Comparison of ENCODE assay signal across 19 cellular contexts in genomic region chr22:40862013-40862412, GRCh38. TPM values are rescaled to one million over a fixed set of nuclear protein-coding genes. Genes with fewer than 3 reads are reported as not detected.
A peak's percentile ranks its signal among the peaks of the same experiment; 100 is the strongest.
DNase-seq lines count a peak whose midpoint lies in the region; ATAC-seq and TF ChIP-seq lines count a peak whose summit lies in the region.
"Had no signal": no experiment of that assay in that cellular context is flagged by ENCODE, and none has a peak within 500 bp of the region (broad histone marks: within the 10 kb centered on the region; RNA-seq: fewer than 3 reads in every experiment).

TSS of gene DNAJB7 (minus strand) at chr22:40862113. CDS start at chr22:40861994, 119 bp downstream.

- no peaks in the 10 kb centered on the region for H3K27me3 Mint-ChIP-seq in activated CD8-positive, alpha-beta T cell treated with anti-CD3 and anti-CD28 coated beads for 36 hours
- no peaks in the 10 kb centered on the region for H3K27me3 Mint-ChIP-seq in activated CD8-positive, alpha-beta T cell treated with anti-CD3 and anti-CD28 coated beads, Interleukin-2, amount 10 ng/mL, durations not matched to agents 7 days and 5 days (ENCODE audit: low read depth)
- H3K27me3 Mint-ChIP-seq in CD8-positive, alpha-beta memory T cell = no peaks in the 10 kb centered on the region
- H3K27me3 Mint-ChIP-seq in activated B cell treated with CpG ODN at 0.5 μM for 24 hours = no peaks in the 10 kb centered on the region
- H3K27me3 Mint-ChIP-seq in nephron (ENCODE audit: low read depth) = no peaks in the 10 kb centered on the region

- no peaks in the 10 kb centered on the region for H3K36me3 ChIP-seq in CD8-positive, alpha-beta memory T cell (ENCODE audit: insufficient read depth, low read length)

- POLR2A ChIA-PET in activated CD8-positive, alpha-beta T cell treated with anti-CD3 and anti-CD28 coated beads for 36 hours (lab: Charles Lee) = interaction anchor here (0.8 to 1.0 kb wide), 2 partner anchors 33 to 43 kb away, joined by 3 read pairs; partner anchors contain the start of gene SLC25A17
- POLR2A ChIA-PET in activated CD8-positive, alpha-beta T cell treated with anti-CD3 and anti-CD28 coated beads, Interleukin-2, amount 10 ng/mL, durations not matched to agents 7 days and 5 days (lab: Charles Lee) = no interaction called here
- POLR2A ChIA-PET in CD8-positive, alpha-beta memory T cell (lab: Charles Lee) = no interaction called here
- POLR2A ChIA-PET in activated B cell treated with CpG ODN at 0.5 μM for 24 hours (lab: Charles Lee) = no interaction called here

- no peak for ATAC-seq in activated CD8-positive, alpha-beta T cell treated with anti-CD3 and anti-CD28 coated beads for 36 hours
- ATAC-seq in activated CD8-positive, alpha-beta T cell treated with anti-CD3 and anti-CD28 coated beads, Interleukin-2, amount 10 ng/mL, durations not matched to agents 7 days and 5 days = no peak
- ATAC-seq in activated B cell treated with CpG ODN at 0.5 μM for 24 hours (ENCODE audit: low read depth) (no peak), HG03565 (IDR thresholded peaks at IDR 0.05; ENCODE audit: unreplicated experiment) (no peak)
- ATAC-seq in activated CD4-positive, CD25-positive, alpha-beta regulatory T cell treated with anti-CD3 and anti-CD28 coated beads, Interleukin-2, amount 50 U/mL, for 24 hours = no peak
- ATAC-seq: GM12878 had no signal

- CTCF ChIA-PET in activated CD8-positive, alpha-beta T cell treated with anti-CD3 and anti-CD28 coated beads for 36 hours (lab: Charles Lee) = interaction anchor here (1.1 to 1.8 kb wide), 4 partner anchors 21 to 216 kb away, joined by 3 to 7 read pairs (median 4); no protein-coding TSS in a partner anchor
- CTCF ChIA-PET in activated CD8-positive, alpha-beta T cell treated with anti-CD3 and anti-CD28 coated beads, Interleukin-2, amount 10 ng/mL, durations not matched to agents 7 days and 5 days (lab: Charles Lee) = interaction anchor here (0.9 to 2.0 kb wide), 2 partner anchors 12 to 179 kb away, joined by 4 to 8 read pairs; no protein-coding TSS in a partner anchor
- CTCF ChIA-PET in CD8-positive, alpha-beta memory T cell (lab: Charles Lee) = no interaction called here
- CTCF ChIA-PET in activated B cell treated with CpG ODN at 0.5 μM for 24 hours (lab: Charles Lee) = no interaction called here

- H3K4me3 Mint-ChIP-seq in activated CD8-positive, alpha-beta T cell treated with anti-CD3 and anti-CD28 coated beads for 36 hours = no peak within 1 kb of the TSS
- H3K4me3 Mint-ChIP-seq in activated CD8-positive, alpha-beta T cell treated with anti-CD3 and anti-CD28 coated beads, Interleukin-2, amount 10 ng/mL, durations not matched to agents 7 days and 5 days = no peak within 1 kb of the TSS
- H3K4me3 Mint-ChIP-seq in CD8-positive, alpha-beta memory T cell = peak within 1 kb of the TSS in 1 of 7 donors; percentile 73
- no peak within 1 kb of the TSS for H3K4me3 Mint-ChIP-seq in activated B cell treated with CpG ODN at 0.5 μM for 24 hours
- peak within 1 kb of the TSS; percentile 33 to 64 (median 57) for H3K4me3 Mint-ChIP-seq in nephron

- H3K9me3 ChIP-seq in CD8-positive, alpha-beta memory T cell (ENCODE audit: low read length) = no peaks in the 10 kb centered on the region

- no peaks in the 10 kb centered on the region for H3K27me3 ChIP-seq in CD8-positive, alpha-beta memory T cell (ENCODE audit: insufficient read depth, low read length, poor library complexity, severe bottlenecking)

- H3K36me3 Mint-ChIP-seq in activated CD8-positive, alpha-beta T cell treated with anti-CD3 and anti-CD28 coated beads for 36 hours (ENCODE audit: low read depth) = peaks cover 14% of the 10 kb centered on the region
- peaks cover 13% of the 10 kb centered on the region for H3K36me3 Mint-ChIP-seq in activated CD8-positive, alpha-beta T cell treated with anti-CD3 and anti-CD28 coated beads, Interleukin-2, amount 10 ng/mL, durations not matched to agents 7 days and 5 days (ENCODE audit: low read depth)
- H3K36me3 Mint-ChIP-seq in CD8-positive, alpha-beta memory T cell = peaks cover 0 to 24% (median 12%) of the 10 kb centered on the region in 3 donors
- H3K36me3 Mint-ChIP-seq in activated B cell treated with CpG ODN at 0.5 μM for 24 hours (ENCODE audit: low read depth) = peaks cover 23% of the 10 kb centered on the region
- peaks cover 14% of the 10 kb centered on the region for H3K36me3 Mint-ChIP-seq in nephron (ENCODE audit: low read depth)

- intact Hi-C loops in activated CD8-positive, alpha-beta T cell treated with anti-CD3 and anti-CD28 coated beads for 36 hours (cut with micrococcal nuclease) = no loop called here
- intact Hi-C loops in activated B cell treated with CpG ODN at 0.5 μM for 24 hours (cut with micrococcal nuclease) = no loop called here

- no peak within 1 kb of the TSS for H3K4me3 ChIP-seq in CD8-positive, alpha-beta memory T cell (ENCODE audit: low read length)
- H3K4me3 ChIP-seq: GM12878 had no signal

- no peaks in the 10 kb centered on the region for H3K9me3 Mint-ChIP-seq in activated CD8-positive, alpha-beta T cell treated with anti-CD3 and anti-CD28 coated beads for 36 hours
- no peaks in the 10 kb centered on the region for H3K9me3 Mint-ChIP-seq in activated CD8-positive, alpha-beta T cell treated with anti-CD3 and anti-CD28 coated beads, Interleukin-2, amount 10 ng/mL, durations not matched to agents 7 days and 5 days (ENCODE audit: insufficient read depth)
- H3K9me3 Mint-ChIP-seq in CD8-positive, alpha-beta memory T cell = no peaks in the 10 kb centered on the region
- H3K9me3 Mint-ChIP-seq in activated B cell treated with CpG ODN at 0.5 μM for 24 hours = no peaks in the 10 kb centered on the region
- H3K9me3 Mint-ChIP-seq in nephron = no peaks in the 10 kb centered on the region

- H3K27ac Mint-ChIP-seq in activated CD8-positive, alpha-beta T cell treated with anti-CD3 and anti-CD28 coated beads for 36 hours = peak within 1 kb of the TSS; percentile 41
- no peak within 1 kb of the TSS for H3K27ac Mint-ChIP-seq in activated CD8-positive, alpha-beta T cell treated with anti-CD3 and anti-CD28 coated beads, Interleukin-2, amount 10 ng/mL, durations not matched to agents 7 days and 5 days
- peak within 1 kb of the TSS in 6 of 8 donors; percentile 17 to 79 (median 46) for H3K27ac Mint-ChIP-seq in CD8-positive, alpha-beta memory T cell
- H3K27ac Mint-ChIP-seq in activated B cell treated with CpG ODN at 0.5 μM for 24 hours = peak within 1 kb of the TSS; percentile 30
- no peak within 1 kb of the TSS for H3K27ac Mint-ChIP-seq in nephron

- H3K4me1 Mint-ChIP-seq in activated CD8-positive, alpha-beta T cell treated with anti-CD3 and anti-CD28 coated beads for 36 hours (ENCODE audit: low read depth) = peaks cover 29% of the 10 kb centered on the region
- peaks cover 27% of the 10 kb centered on the region for H3K4me1 Mint-ChIP-seq in activated CD8-positive, alpha-beta T cell treated with anti-CD3 and anti-CD28 coated beads, Interleukin-2, amount 10 ng/mL, durations not matched to agents 7 days and 5 days (ENCODE audit: low read depth)
- peaks cover 29 to 57% (median 40%) of the 10 kb centered on the region in 3 donors for H3K4me1 Mint-ChIP-seq in CD8-positive, alpha-beta memory T cell
- H3K4me1 Mint-ChIP-seq in activated B cell treated with CpG ODN at 0.5 μM for 24 hours (peaks cover 28% of the 10 kb centered on the region), nephron (no peaks in the 10 kb centered on the region)

- peaks cover 15% of the 10 kb centered on the region for H3K4me1 ChIP-seq in CD8-positive, alpha-beta memory T cell (ENCODE audit: insufficient read depth, low read length)

- H3K27ac ChIP-seq in CD8-positive, alpha-beta memory T cell (ENCODE audit: low read depth, low read length) = no peak within 1 kb of the TSS

- TF ChIP-seq CTCF in activated CD8-positive, alpha-beta T cell treated with anti-CD3 and anti-CD28 coated beads for 36 hours (IDR thresholded peaks at IDR 0.05) = no peak
- TF ChIP-seq CTCF in activated B cell treated with CpG ODN at 0.5 μM for 24 hours (IDR thresholded peaks at IDR 0.05) = no peak
- no peak for TF ChIP-seq CTCF in nephron (IDR thresholded peaks at IDR 0.05; ENCODE audit: unreplicated experiment in 3 of 3)

- no peak for DNase-seq in activated CD8-positive, alpha-beta T cell treated with anti-CD3 and anti-CD28 coated beads for 36 hours
- no peak for DNase-seq in activated CD8-positive, alpha-beta T cell treated with anti-CD3 and anti-CD28 coated beads, Interleukin-2, amount 10 ng/mL, durations not matched to agents 7 days and 5 days
- no peak for DNase-seq in CD8-positive, alpha-beta memory T cell
- DNase-seq in activated B cell treated with CpG ODN at 0.5 μM for 24 hours = no peak
- no peak for DNase-seq in SHP77 (lab: John Stamatoyannopoulos, UW)
- DNase-seq: 8988T, GDM1, MM.1S, NCI-H1105, NCI-H1694 treated with DMSO at 0.1 percent for 48 hours, NCI-H345, NCI-H526, Right ventricle myocardium superior had no signal

RNA-seq across cellular contexts. Expression of gene DNAJB7, which starts in this region (rescaled TPM):
- not detected for total RNA-seq in activated CD8-positive, alpha-beta T cell treated with anti-CD3 and anti-CD28 coated beads for 36 hours
- total RNA-seq in activated CD8-positive, alpha-beta T cell treated with anti-CD3 and anti-CD28 coated beads, Interleukin-2, amount 10 ng/mL, durations not matched to agents 7 days and 5 days = not detected
- not detected for total RNA-seq in CD8-positive, alpha-beta memory T cell
- polyA plus RNA-seq in CD8-positive, alpha-beta memory T cell = 0.23 TPM
- total RNA-seq in activated B cell treated with CpG ODN at 0.5 μM for 24 hours = not detected in 2 replicates
- total RNA-seq: GM12878, H4, Right ventricle myocardium superior had no signal
- polyA plus RNA-seq: BJ had no signal

Comparison
In these comparisons a context has a peak if more than half of its experiments do, and no peak if none do; other contexts are left out.
1. H3K27ac Mint-ChIP-seq: peak in activated CD8-positive, alpha-beta T cell treated with anti-CD3 and anti-CD28 coated beads for 36 hours (single experiment), CD8-positive, alpha-beta memory T cell (6 of 8) and activated B cell treated with CpG ODN at 0.5 μM for 24 hours (single experiment); none in activated CD8-positive, alpha-beta T cell treated with anti-CD3 and anti-CD28 coated beads, Interleukin-2, amount 10 ng/mL, durations not matched to agents 7 days and 5 days (single experiment) and nephron (0 of 3).
2. H3K4me3 Mint-ChIP-seq: peak in nephron (3 of 3); none in activated CD8-positive, alpha-beta T cell treated with anti-CD3 and anti-CD28 coated beads for 36 hours (single experiment), activated CD8-positive, alpha-beta T cell treated with anti-CD3 and anti-CD28 coated beads, Interleukin-2, amount 10 ng/mL, durations not matched to agents 7 days and 5 days (single experiment) and activated B cell treated with CpG ODN at 0.5 μM for 24 hours (single experiment).
3. CTCF ChIA-PET loops: an anchor here in activated CD8-positive, alpha-beta T cell treated with anti-CD3 and anti-CD28 coated beads for 36 hours (1.1 to 1.8 kb wide) and activated CD8-positive, alpha-beta T cell treated with anti-CD3 and anti-CD28 coated beads, Interleukin-2, amount 10 ng/mL, durations not matched to agents 7 days and 5 days (0.9 to 2.0 kb wide); none called in CD8-positive, alpha-beta memory T cell and activated B cell treated with CpG ODN at 0.5 μM for 24 hours.